Comparison of ENCODE assay signal across 19 cellular contexts in genomic region chr2:23586691-23587090, GRCh38.
"Had no signal": no experiment of that assay in that cellular context is flagged by ENCODE, and none has a peak within 500 bp of the region (broad histone marks: within the 10 kb centered on the region; RNA-seq: fewer than 3 reads in every experiment).

No MANE protein-coding gene starts in this region.

- H3K4me1 ChIP-seq: left lung, right lobe of liver had no signal

- H3K27ac ChIP-seq: hepatocyte, left lung, right lobe of liver, thyroid gland had no signal

- H3K27me3 ChIP-seq: dorsolateral prefrontal cortex, hepatocyte, left lung, right lobe of liver, thyroid gland had no signal

- DNase-seq: activated B cell treated with CpG ODN at 0.5 μM for 24 hours; activated CD4-positive, alpha-beta T cell treated with anti-CD3 and anti-CD28 coated beads for 48 hours; activated CD8-positive, alpha-beta memory T cell treated with anti-CD3 and anti-CD28 coated beads, Interleukin-2, amount 50 U/mL, for 4 hours; activated CD8-positive, alpha-beta T cell treated with anti-CD3 and anti-CD28 coated beads, Interleukin-2, amount 10 ng/mL, durations not matched to agents 7 days and 5 days; activated gamma-delta T cell; activated T-cell treated with anti-CD3 and anti-CD28 coated beads, Interleukin-2, amount 50 U/mL, for 72 hours; erythroblast; islet precursor cell; left lung; mammary epithelial cell; mucosa of descending colon; naive thymus-derived CD8-positive, alpha-beta T cell; right lobe of liver; stimulated activated CD4-positive, alpha-beta T cell treated with anti-CD3 and anti-CD28 coated beads, Interleukin-1b, Interleukin-23, amount 100 ng/mL, for 48 hours; SW 1271; thyroid gland had no signal

- H3K9me3 ChIP-seq: left lung, mucosa of descending colon, right lobe of liver, thyroid gland had no signal

- H3K4me3 ChIP-seq: dorsolateral prefrontal cortex, hepatocyte, left lung, mucosa of descending colon, right lobe of liver, thyroid gland had no signal

- H3K36me3 ChIP-seq: left lung, right lobe of liver, thyroid gland had no signal

- ATAC-seq: activated CD8-positive, alpha-beta T cell treated with anti-CD3 and anti-CD28 coated beads, Interleukin-2, amount 10 ng/mL, durations not matched to agents 7 days and 5 days; activated naive CD4-positive, alpha-beta T cell treated with anti-CD3 and anti-CD28 coated beads, Interleukin-2, amount 50 U/mL, for 72 hours; activated T-cell treated with anti-CD3 and anti-CD28 coated beads, Interleukin-2, amount 50 U/mL, for 72 hours; left lung; mucosa of descending colon; naive thymus-derived CD8-positive, alpha-beta T cell; right lobe of liver had no signal
